In the genomic region with DNA sequence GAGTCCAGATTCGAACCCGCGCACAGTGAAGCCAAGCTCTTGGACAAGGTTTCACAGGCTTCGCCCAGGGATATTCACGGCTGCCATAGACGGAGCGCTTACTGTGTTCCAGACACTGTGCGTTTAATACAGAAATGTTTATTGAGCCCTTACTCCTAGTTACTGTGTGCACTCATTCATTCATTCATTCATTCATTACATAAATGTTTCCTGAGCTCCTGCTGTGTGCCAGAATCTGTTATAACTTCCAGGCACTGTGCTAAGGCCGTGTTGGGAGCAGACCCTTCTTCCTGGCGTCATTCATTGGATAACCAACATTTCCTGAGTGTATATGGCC, we compare ENCODE assay signal across 8 cellular contexts. TPM values are rescaled to one million over a fixed set of nuclear protein-coding genes. Genes with fewer than 3 reads are reported as not detected.
DNase-seq lines count a peak whose midpoint lies in the region; ATAC-seq and TF ChIP-seq lines count a peak whose summit lies in the region.

No MANE protein-coding gene starts in this region.

- H3K36me3 Mint-ChIP-seq in Calu3 (ENCODE audit: insufficient read depth, unreplicated experiment) (peaks cover 33% of the 10 kb centered on the region), osteocyte (ENCODE audit: unreplicated experiment) (no peaks in the 10 kb centered on the region)

- no TSS peak for BruUV-seq in Calu3 (replicated peaks; lab: Mats Ljungman, UMichigan)

- intact Hi-C loops in Calu3 (cut with micrococcal nuclease; ENCODE audit: unreplicated experiment): loop anchor here (2.0 to 10.0 kb wide), 2 partner anchors 321 to 417 kb away; no protein-coding TSS in a partner anchor

- peak overlapping the region; percentile 40 for H3K4me3 ChIP-seq in epithelial cell of esophagus (ENCODE audit: low read length)

- DNase-seq in Calu3 (no peak), OCI-M1 (lab: John Stamatoyannopoulos, UW) (peak; percentile 45), epithelial cell of esophagus (ENCODE audit: low read depth) (no peak), osteocyte (ENCODE audit: extremely low spot score, unreplicated experiment) (no peak), T1000 (lab: John Stamatoyannopoulos, UW) (no peak), anterior cingulate cortex (lab: John Stamatoyannopoulos, UW) (no peak), SW480 (ENCODE audit: low spot score) (no peak)

- H3K27me3 Mint-ChIP-seq in Calu3 (ENCODE audit: unreplicated experiment) (peaks cover 15% of the 10 kb centered on the region), osteocyte (ENCODE audit: unreplicated experiment) (no peaks in the 10 kb centered on the region)

- CTCF ChIA-PET in Calu3 (lab: Charles Lee): interaction anchor here (0.6 to 1.2 kb wide), 6 partner anchors 35 to 436 kb away, joined by 3 to 6 read pairs (median 4); no protein-coding TSS in a partner anchor

- no peak for ATAC-seq in HG03460 (IDR thresholded peaks at IDR 0.05; ENCODE audit: unreplicated experiment)

- no peaks in the 10 kb centered on the region for H3K4me1 Mint-ChIP-seq in Calu3 (ENCODE audit: low read depth, unreplicated experiment)
- H3K4me1 Mint-ChIP-seq in osteocyte (ENCODE audit: unreplicated experiment): peaks cover 28% of the 10 kb centered on the region

- TF ChIP-seq CTCF in Calu3 (IDR thresholded peaks at IDR 0.05; ENCODE audit: unreplicated experiment) (no peak), epithelial cell of esophagus (IDR thresholded peaks at IDR 0.05; ENCODE audit: insufficient read depth, low read depth, low read length, missing control alignments) (no peak), osteocyte (IDR thresholded peaks at IDR 0.05) (no peak)

- H3K9me3 Mint-ChIP-seq in Calu3 (ENCODE audit: low read depth, unreplicated experiment) (no peaks in the 10 kb centered on the region), osteocyte (ENCODE audit: unreplicated experiment) (no peaks in the 10 kb centered on the region)

- peak overlapping the region; percentile 87 for H3K4me3 Mint-ChIP-seq in Calu3 (ENCODE audit: low read depth, unreplicated experiment)
- H3K4me3 Mint-ChIP-seq in osteocyte (ENCODE audit: unreplicated experiment): peak overlapping the region; percentile 73

- H3K27ac Mint-ChIP-seq in Calu3 (ENCODE audit: unreplicated experiment) (no peak overlapping the region), osteocyte (ENCODE audit: unreplicated experiment) (peak overlapping the region; percentile 70)

RNA-seq across cellular contexts. Expression of gene MED13L, which starts 0.7 kb away (rescaled TPM):
- 89.0 and 89.6 TPM in 2 replicates for total RNA-seq in Calu3 (2022)
- 229 and 234 TPM in 2 replicates for total RNA-seq in osteocyte
